In genomic region chr22:37635157-37635556, GRCh38 we compare ENCODE assay signal across 9 cellular contexts. TPM values are rescaled to one million over a fixed set of nuclear protein-coding genes. Genes with fewer than 3 reads are reported as not detected.
DNase-seq lines count a peak whose midpoint lies in the region; ATAC-seq and TF ChIP-seq lines count a peak whose summit lies in the region.
"Had no signal": no experiment of that assay in that cellular context is flagged by ENCODE, and none has a peak within 500 bp of the region (broad histone marks: within the 10 kb centered on the region; RNA-seq: fewer than 3 reads in every experiment).

No MANE protein-coding gene starts in this region.

- H3K79me2 ChIP-seq in SK-N-SH (ENCODE audit: insufficient read depth) = 0 out of 2 replicates have a peak, but pooled peaks cover under 1% of the 10 kb centered on the region
- H3K79me2 ChIP-seq in smooth muscle cell (ENCODE audit: low read depth) = no peaks in the 10 kb centered on the region

- H3K4me1 Mint-ChIP-seq in central memory CD8-positive, alpha-beta T cell = peaks cover 68% of the 10 kb centered on the region

- H3K4me3 Mint-ChIP-seq in central memory CD8-positive, alpha-beta T cell = peak overlapping the region; percentile 77

- TF ChIP-seq RAD21 in SK-N-SH (IDR thresholded peaks at IDR 0.05; ENCODE audit: low read length) = no peak

- TF ChIP-seq EP300 in SK-N-SH (IDR thresholded peaks at IDR 0.05; ENCODE audit: borderline replicate concordance in 1 of 2, low read depth in 1 of 2, low read length in 1 of 2) = no peak

- no peaks in the 10 kb centered on the region for H3K27me3 Mint-ChIP-seq in central memory CD8-positive, alpha-beta T cell

- H3F3A ChIP-seq in SK-N-SH (replicated peaks; ENCODE audit: insufficient read depth) (peaks cover 14% of the 10 kb centered on the region), smooth muscle cell (ENCODE audit: low read depth) (peaks cover 16% of the 10 kb centered on the region)

- H3K27ac Mint-ChIP-seq in central memory CD8-positive, alpha-beta T cell (ENCODE audit: low read depth) = peak overlapping the region; percentile 88

- no peaks in the 10 kb centered on the region for H3K9me2 ChIP-seq in SK-N-SH

- POLR2A ChIA-PET in SK-N-SH (lab: Yijun Ruan, JAX) = interaction anchor here (2.0 to 2.8 kb wide), 4 partner anchors 8 to 46 kb away, joined by 6 to 16 read pairs (median 10); partner anchors contain the start of gene PDXP

- no peaks in the 10 kb centered on the region for H4K20me1 ChIP-seq in SK-N-SH (ENCODE audit: insufficient read depth)
- H4K20me1 ChIP-seq in smooth muscle cell (ENCODE audit: low read depth) = no peaks in the 10 kb centered on the region

- H3K4me1 ChIP-seq in SK-N-SH (ENCODE audit: control insufficient read depth in 1 of 2, insufficient read depth in 2 of 2, low read depth in 1 of 2, low read length in 1 of 2) (peaks cover 23 to 58% of the 10 kb centered on the region in 2 experiments), smooth muscle cell (ENCODE audit: low read depth) (peaks cover 33% of the 10 kb centered on the region)

- no peaks in the 10 kb centered on the region for H3K9me3 ChIP-seq in SK-N-SH
- no peaks in the 10 kb centered on the region for H3K9me3 ChIP-seq in smooth muscle cell (replicated peaks; ENCODE audit: low read depth)

- peak overlapping the region; percentile 69 to 98; a peak in 3 of 4 replicates for H3K27ac ChIP-seq in SK-N-SH (ENCODE audit: low read depth in 2 of 2, low read length in 1 of 2)
- H3K27ac ChIP-seq in smooth muscle cell (ENCODE audit: low read depth) = peak overlapping the region; percentile 83
- H3K27ac ChIP-seq: 22Rv1 had no signal

- H3K36me3 ChIP-seq in SK-N-SH (replicated peaks in 1 of 2; ENCODE audit: control insufficient read depth in 1 of 2, insufficient read depth in 2 of 2, low read length in 1 of 2) (peaks cover 0 to 9% of the 10 kb centered on the region in 2 experiments), smooth muscle cell (ENCODE audit: low read depth) (no peaks in the 10 kb centered on the region)

- no peak for DNase-seq in SK-N-SH
- no peak for DNase-seq in central memory CD8-positive, alpha-beta T cell (ENCODE audit: low spot score in 2 of 2)
- DNase-seq in smooth muscle cell (lab: John Stamatoyannopoulos, UW; ENCODE audit: unreplicated experiment) = no peak
- DNase-seq in retina = no peak
- DNase-seq: GF-D8, NCI-H526 treated with DMSO at 0.1 percent for 48 hours had no signal

- H3K4me2 ChIP-seq in SK-N-SH (no peak overlapping the region), smooth muscle cell (peak overlapping the region; percentile 77)

- no peak overlapping the region for H3K9ac ChIP-seq in SK-N-SH
- no peak overlapping the region for H3K9ac ChIP-seq in smooth muscle cell (ENCODE audit: low read depth)

- peaks cover 15% of the 10 kb centered on the region for H3K36me3 Mint-ChIP-seq in central memory CD8-positive, alpha-beta T cell (ENCODE audit: insufficient read depth)

- CTCF ChIA-PET in SK-N-SH (lab: Yijun Ruan, JAX) = interaction anchor here (0.8 to 34.3 kb wide), 10 partner anchors 9 to 113 kb away, joined by 3 to 898 read pairs (median 16); partner anchors contain the start of genes LGALS1, NOL12, PDXP and TRIOBP

- ATAC-seq in SK-N-SH treated with all-trans-retinoic acid at 6 μM for 48 hours (no peak), HG02852 (IDR thresholded peaks at IDR 0.05; ENCODE audit: unreplicated experiment) (no peak)
- ATAC-seq in central memory CD8-positive, alpha-beta T cell (replicated peaks; ENCODE audit: extremely low read depth, poor library complexity, severe bottlenecking) = no peak

- no peak for TF ChIP-seq CTCF in SK-N-SH (IDR thresholded peaks at IDR 0.05)
- TF ChIP-seq CTCF in smooth muscle cell (IDR thresholded peaks at IDR 0.05; ENCODE audit: borderline replicate concordance, insufficient read depth, poor library complexity, severe bottlenecking) = no peak

- 100% methylated on average over 2 of the region's 7 CpGs for WGBS in SK-N-SH (ENCODE audit: low lambda C conversion rate)
- 92% methylated on average over 7 of the region's 7 CpGs for WGBS in smooth muscle cell (ENCODE audit: low lambda C conversion rate)

- no peaks in the 10 kb centered on the region for H3K27me3 ChIP-seq in SK-N-SH (ENCODE audit: insufficient read depth)
- no peaks in the 10 kb centered on the region for H3K27me3 ChIP-seq in smooth muscle cell (ENCODE audit: low read depth)

- H3K9me3 Mint-ChIP-seq in central memory CD8-positive, alpha-beta T cell = no peaks in the 10 kb centered on the region

- no peak overlapping the region for H2AFZ ChIP-seq in SK-N-SH (ENCODE audit: low read depth)
- H2AFZ ChIP-seq in smooth muscle cell (ENCODE audit: low read depth) = no peak overlapping the region

- H3K4me3 ChIP-seq in SK-N-SH (ENCODE audit: low read depth in 2 of 2, low read length in 1 of 2) (no peak overlapping the region), smooth muscle cell (no peak overlapping the region)

TF ChIP-seq in SK-N-SH, 30 proteins besides CTCF, POLR2A, EP300 and RAD21:
- no peak for TF ChIP-seq EZH2phosphoT487 (IDR thresholded peaks at IDR 0.05; ENCODE audit: borderline replicate concordance, low read depth)
- no peak for TF ChIP-seq GATA2 (CRISPR knock-in tag; IDR thresholded peaks at IDR 0.05)
- no peak for TF ChIP-seq PBX3 (IDR thresholded peaks at IDR 0.05)
- no peak for TF ChIP-seq TAF1 (IDR thresholded peaks at IDR 0.05; ENCODE audit: borderline replicate concordance, low read depth, low read length)
- no peak for TF ChIP-seq MAX (IDR thresholded peaks at IDR 0.05; ENCODE audit: low read depth)
- TF ChIP-seq YY1 (IDR thresholded peaks at IDR 0.05; ENCODE audit: low read depth) = no peak
- TF ChIP-seq POLR2AphosphoS5 (IDR thresholded peaks at IDR 0.05; ENCODE audit: low read depth, low read length) = no peak

TF ChIP-seq in SK-N-SH treated with all-trans-retinoic acid at 6 μM for 48 hours, 23 proteins besides CTCF, POLR2A, EP300 and RAD21 (continues in another document):
- no peak for TF ChIP-seq RARB (CRISPR knock-in tag; IDR thresholded peaks at IDR 0.05)
- TF ChIP-seq OSR1 (CRISPR knock-in tag; IDR thresholded peaks at IDR 0.05) = no peak
- no peak for TF ChIP-seq ZFP3 (CRISPR knock-in tag; IDR thresholded peaks at IDR 0.05)
- TF ChIP-seq ZNF565 (CRISPR knock-in tag; conservative IDR thresholded peaks at IDR 0.05; ENCODE audit: low read depth) = no peak
- no peak for TF ChIP-seq ZC3H10 (CRISPR knock-in tag; IDR thresholded peaks at IDR 0.05)
- TF ChIP-seq POU6F1 (CRISPR knock-in tag; IDR thresholded peaks at IDR 0.05; ENCODE audit: borderline replicate concordance, low read depth) = no peak
- TF ChIP-seq ZNF8 (CRISPR knock-in tag; IDR thresholded peaks at IDR 0.05) = no peak
- no peak for TF ChIP-seq ZNF70 (CRISPR knock-in tag; IDR thresholded peaks at IDR 0.05)
- TF ChIP-seq TCF4 (CRISPR knock-in tag; IDR thresholded peaks at IDR 0.05; ENCODE audit: borderline replicate concordance) = no peak
- no peak for TF ChIP-seq BACH2 (CRISPR knock-in tag; IDR thresholded peaks at IDR 0.05; ENCODE audit: borderline replicate concordance)

RNA-seq across cellular contexts. Expression of gene SH3BP1, which starts 4.3 kb away (rescaled TPM):
- 8.6 and 8.9 TPM in 2 replicates for polyA plus RNA-seq in SK-N-SH (2012; rRNA removed)
- 5.9 and 10.2 TPM in 2 replicates for polyA plus RNA-seq in SK-N-SH (2012; cell fraction: cytosol; rRNA removed)
- polyA plus RNA-seq in SK-N-SH (2012; cell fraction: nucleus; rRNA removed) = 28.2 and 29.7 TPM in 2 replicates
- 20.4 and 26.6 TPM in 2 replicates for total RNA-seq in smooth muscle cell
- polyA plus RNA-seq in smooth muscle cell = 16.6 and 33.7 TPM in 2 replicates

RNA-seq across cellular contexts. Expression of gene PDXP, which starts 23.4 kb away (rescaled TPM):
- polyA plus RNA-seq in SK-N-SH (2012; rRNA removed) (22.5 and 24.5 TPM in 2 replicates), smooth muscle cell (20.0 and 20.7 TPM in 2 replicates)
- polyA plus RNA-seq in SK-N-SH (2012; cell fraction: cytosol; rRNA removed) = 13.3 and 20.5 TPM in 2 replicates
- 7.5 and 7.9 TPM in 2 replicates for polyA plus RNA-seq in SK-N-SH (2012; cell fraction: nucleus; rRNA removed)
- total RNA-seq in smooth muscle cell = 9.7 and 16.5 TPM in 2 replicates

RNA-seq across cellular contexts. Expression of gene GGA1, which starts 26.5 kb away (rescaled TPM):
- polyA plus RNA-seq in SK-N-SH (2012; rRNA removed) (81.1 and 99.4 TPM in 2 replicates), smooth muscle cell (44.0 and 59.6 TPM in 2 replicates)
- 26.3 and 38.0 TPM in 2 replicates for polyA plus RNA-seq in SK-N-SH (2012; cell fraction: cytosol; rRNA removed)
- 424 and 495 TPM in 2 replicates for polyA plus RNA-seq in SK-N-SH (2012; cell fraction: nucleus; rRNA removed)
- 15.6 and 27.3 TPM in 2 replicates for total RNA-seq in smooth muscle cell

RNA-seq across cellular contexts. Expression of gene LGALS1, which starts 40.3 kb away (rescaled TPM):
- polyA plus RNA-seq in SK-N-SH (2012; rRNA removed) (9,680 and 12,045 TPM in 2 replicates), smooth muscle cell (4,318 and 5,332 TPM in 2 replicates)
- 4,725 and 6,471 TPM in 2 replicates for polyA plus RNA-seq in SK-N-SH (2012; cell fraction: cytosol; rRNA removed)
- 4,064 and 4,989 TPM in 2 replicates for polyA plus RNA-seq in SK-N-SH (2012; cell fraction: nucleus; rRNA removed)
- 3,694 and 5,079 TPM in 2 replicates for total RNA-seq in smooth muscle cell

RNA-seq across cellular contexts. Expression of gene NOL12, which starts 51.0 kb away (rescaled TPM):
- polyA plus RNA-seq in SK-N-SH (2012; rRNA removed) = 48.2 and 52.2 TPM in 2 replicates
- 40.0 and 45.5 TPM in 2 replicates for polyA plus RNA-seq in SK-N-SH (2012; cell fraction: cytosol; rRNA removed)
- polyA plus RNA-seq in SK-N-SH (2012; cell fraction: nucleus; rRNA removed) = 141 and 151 TPM in 2 replicates
- total RNA-seq in smooth muscle cell = 23.4 and 31.0 TPM in 2 replicates
- polyA plus RNA-seq in smooth muscle cell = 13.2 and 16.2 TPM in 2 replicates
